1 cellular context compared by ENCODE assay signal in genomic region chr11:14643697-14644395, GRCh38.
TF ChIP-seq lines count a peak whose summit lies in the region.

TSS of gene PDE3B (plus strand) at chr11:14643804. CDS start at chr11:14644076, 272 bp downstream.

TF ChIP-seq in K562, 482 proteins besides CTCF, POLR2A, EP300 and RAD21 (continued from another document and continues in another):
- TF ChIP-seq, protein P1, sequence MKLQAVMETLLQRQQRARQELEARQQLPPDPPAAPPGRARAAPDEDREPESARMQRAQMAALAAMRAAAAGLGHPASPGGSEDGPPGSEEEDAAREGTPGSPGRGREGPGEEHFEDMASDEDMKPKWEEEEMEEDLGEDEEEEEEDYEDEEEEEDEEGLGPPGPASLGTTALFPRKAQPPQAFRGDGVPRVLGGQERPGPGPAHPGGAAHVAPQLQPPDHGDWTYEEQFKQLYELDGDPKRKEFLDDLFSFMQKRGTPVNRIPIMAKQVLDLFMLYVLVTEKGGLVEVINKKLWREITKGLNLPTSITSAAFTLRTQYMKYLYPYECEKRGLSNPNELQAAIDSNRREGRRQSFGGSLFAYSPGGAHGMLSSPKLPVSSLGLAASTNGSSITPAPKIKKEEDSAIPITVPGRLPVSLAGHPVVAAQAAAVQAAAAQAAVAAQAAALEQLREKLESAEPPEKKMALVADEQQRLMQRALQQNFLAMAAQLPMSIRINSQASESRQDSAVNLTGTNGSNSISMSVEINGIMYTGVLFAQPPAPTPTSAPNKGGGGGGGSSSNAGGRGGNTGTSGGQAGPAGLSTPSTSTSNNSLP (IDR thresholded peaks at IDR 0.05; ENCODE audit: borderline replicate concordance, low read depth, low read length): no peak
- TF ChIP-seq GTF2A2 (tag; IDR thresholded peaks at IDR 0.05): no peak
- no peak for TF ChIP-seq PHB (CRISPR knock-in tag; IDR thresholded peaks at IDR 0.05)
- peak; percentile 48 for TF ChIP-seq PHF20 (IDR thresholded peaks at IDR 0.05; ENCODE audit: partially characterized antibody)
- TF ChIP-seq, protein P2, sequence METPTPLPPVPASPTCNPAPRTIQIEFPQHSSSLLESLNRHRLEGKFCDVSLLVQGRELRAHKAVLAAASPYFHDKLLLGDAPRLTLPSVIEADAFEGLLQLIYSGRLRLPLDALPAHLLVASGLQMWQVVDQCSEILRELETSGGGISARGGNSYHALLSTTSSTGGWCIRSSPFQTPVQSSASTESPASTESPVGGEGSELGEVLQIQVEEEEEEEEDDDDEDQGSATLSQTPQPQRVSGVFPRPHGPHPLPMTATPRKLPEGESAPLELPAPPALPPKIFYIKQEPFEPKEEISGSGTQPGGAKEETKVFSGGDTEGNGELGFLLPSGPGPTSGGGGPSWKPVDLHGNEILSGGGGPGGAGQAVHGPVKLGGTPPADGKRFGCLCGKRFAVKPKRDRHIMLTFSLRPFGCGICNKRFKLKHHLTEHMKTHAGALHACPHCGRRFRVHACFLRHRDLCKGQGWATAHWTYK (CRISPR knock-in tag; IDR thresholded peaks at IDR 0.05): no peak
- TF ChIP-seq, protein P3, sequence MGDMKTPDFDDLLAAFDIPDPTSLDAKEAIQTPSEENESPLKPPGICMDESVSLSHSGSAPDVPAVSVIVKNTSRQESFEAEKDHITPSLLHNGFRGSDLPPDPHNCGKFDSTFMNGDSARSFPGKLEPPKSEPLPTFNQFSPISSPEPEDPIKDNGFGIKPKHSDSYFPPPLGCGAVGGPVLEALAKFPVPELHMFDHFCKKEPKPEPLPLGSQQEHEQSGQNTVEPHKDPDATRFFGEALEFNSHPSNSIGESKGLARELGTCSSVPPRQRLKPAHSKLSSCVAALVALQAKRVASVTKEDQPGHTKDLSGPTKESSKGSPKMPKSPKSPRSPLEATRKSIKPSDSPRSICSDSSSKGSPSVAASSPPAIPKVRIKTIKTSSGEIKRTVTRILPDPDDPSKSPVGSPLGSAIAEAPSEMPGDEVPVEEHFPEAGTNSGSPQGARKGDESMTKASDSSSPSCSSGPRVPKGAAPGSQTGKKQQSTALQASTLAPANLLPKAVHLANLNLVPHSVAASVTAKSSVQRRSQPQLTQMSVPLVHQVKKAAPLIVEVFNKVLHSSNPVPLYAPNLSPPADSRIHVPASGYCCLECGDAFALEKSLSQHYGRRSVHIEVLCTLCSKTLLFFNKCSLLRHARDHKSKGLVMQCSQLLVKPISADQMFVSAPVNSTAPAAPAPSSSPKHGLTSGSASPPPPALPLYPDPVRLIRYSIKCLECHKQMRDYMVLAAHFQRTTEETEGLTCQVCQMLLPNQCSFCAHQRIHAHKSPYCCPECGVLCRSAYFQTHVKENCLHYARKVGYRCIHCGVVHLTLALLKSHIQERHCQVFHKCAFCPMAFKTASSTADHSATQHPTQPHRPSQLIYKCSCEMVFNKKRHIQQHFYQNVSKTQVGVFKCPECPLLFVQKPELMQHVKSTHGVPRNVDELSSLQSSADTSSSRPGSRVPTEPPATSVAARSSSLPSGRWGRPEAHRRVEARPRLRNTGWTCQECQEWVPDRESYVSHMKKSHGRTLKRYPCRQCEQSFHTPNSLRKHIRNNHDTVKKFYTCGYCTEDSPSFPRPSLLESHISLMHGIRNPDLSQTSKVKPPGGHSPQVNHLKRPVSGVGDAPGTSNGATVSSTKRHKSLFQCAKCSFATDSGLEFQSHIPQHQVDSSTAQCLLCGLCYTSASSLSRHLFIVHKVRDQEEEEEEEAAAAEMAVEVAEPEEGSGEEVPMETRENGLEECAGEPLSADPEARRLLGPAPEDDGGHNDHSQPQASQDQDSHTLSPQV (IDR thresholded peaks at IDR 0.05): no peak
- no peak for TF ChIP-seq CAMTA2 (CRISPR knock-in tag; conservative IDR thresholded peaks at IDR 0.05)
- no peak for TF ChIP-seq NR2C2 (CRISPR knock-in tag; IDR thresholded peaks at IDR 0.05)
- TF ChIP-seq NR2C2 (tag; IDR thresholded peaks at IDR 0.05): no peak
- TF ChIP-seq EZH2 (IDR thresholded peaks at IDR 0.05; ENCODE audit: borderline replicate concordance, low read depth, low read length): no peak
- TF ChIP-seq ZNF696 (CRISPR knock-in tag; conservative IDR thresholded peaks at IDR 0.05): no peak
- peak; percentile 90; the same call in 1 of the 2 replicates for TF ChIP-seq HMGXB4 (CRISPR knock-in tag; IDR thresholded peaks at IDR 0.05)
- no peak for TF ChIP-seq CUX1 (CRISPR knock-in tag; IDR thresholded peaks at IDR 0.05)
- TF ChIP-seq STAT5A (IDR thresholded peaks at IDR 0.05; ENCODE audit: borderline replicate concordance, low read length): no peak
- TF ChIP-seq FOS (IDR thresholded peaks at IDR 0.05; ENCODE audit: extremely low read depth, insufficient read length): no peak
- TF ChIP-seq, protein P4, sequence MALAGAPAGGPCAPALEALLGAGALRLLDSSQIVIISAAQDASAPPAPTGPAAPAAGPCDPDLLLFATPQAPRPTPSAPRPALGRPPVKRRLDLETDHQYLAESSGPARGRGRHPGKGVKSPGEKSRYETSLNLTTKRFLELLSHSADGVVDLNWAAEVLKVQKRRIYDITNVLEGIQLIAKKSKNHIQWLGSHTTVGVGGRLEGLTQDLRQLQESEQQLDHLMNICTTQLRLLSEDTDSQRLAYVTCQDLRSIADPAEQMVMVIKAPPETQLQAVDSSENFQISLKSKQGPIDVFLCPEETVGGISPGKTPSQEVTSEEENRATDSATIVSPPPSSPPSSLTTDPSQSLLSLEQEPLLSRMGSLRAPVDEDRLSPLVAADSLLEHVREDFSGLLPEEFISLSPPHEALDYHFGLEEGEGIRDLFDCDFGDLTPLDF (CRISPR knock-in tag; IDR thresholded peaks at IDR 0.05): peak; percentile 85
- TF ChIP-seq SMAD1 (IDR thresholded peaks at IDR 0.05; ENCODE audit: low read depth, low read length, partially characterized antibody): peak; percentile 40
- TF ChIP-seq NKRF (IDR thresholded peaks at IDR 0.05; ENCODE audit: borderline replicate concordance): no peak
- peak; percentile 77 for TF ChIP-seq POLR2B (IDR thresholded peaks at IDR 0.05; ENCODE audit: low read depth, partially characterized antibody)
- peak in 1 of 3 experiments; percentile 6 for TF ChIP-seq YY1 (IDR thresholded peaks at IDR 0.05; ENCODE audit: borderline replicate concordance in 1 of 3, control insufficient read depth in 1 of 3, extremely low read depth in 1 of 3, insufficient read depth in 3 of 3, insufficient read length in 1 of 3, insufficient replicate concordance in 2 of 3, low read depth in 1 of 3, low read length in 2 of 3)
- TF ChIP-seq, protein P5, sequence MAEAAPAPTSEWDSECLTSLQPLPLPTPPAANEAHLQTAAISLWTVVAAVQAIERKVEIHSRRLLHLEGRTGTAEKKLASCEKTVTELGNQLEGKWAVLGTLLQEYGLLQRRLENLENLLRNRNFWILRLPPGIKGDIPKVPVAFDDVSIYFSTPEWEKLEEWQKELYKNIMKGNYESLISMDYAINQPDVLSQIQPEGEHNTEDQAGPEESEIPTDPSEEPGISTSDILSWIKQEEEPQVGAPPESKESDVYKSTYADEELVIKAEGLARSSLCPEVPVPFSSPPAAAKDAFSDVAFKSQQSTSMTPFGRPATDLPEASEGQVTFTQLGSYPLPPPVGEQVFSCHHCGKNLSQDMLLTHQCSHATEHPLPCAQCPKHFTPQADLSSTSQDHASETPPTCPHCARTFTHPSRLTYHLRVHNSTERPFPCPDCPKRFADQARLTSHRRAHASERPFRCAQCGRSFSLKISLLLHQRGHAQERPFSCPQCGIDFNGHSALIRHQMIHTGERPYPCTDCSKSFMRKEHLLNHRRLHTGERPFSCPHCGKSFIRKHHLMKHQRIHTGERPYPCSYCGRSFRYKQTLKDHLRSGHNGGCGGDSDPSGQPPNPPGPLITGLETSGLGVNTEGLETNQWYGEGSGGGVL (CRISPR knock-in tag; IDR thresholded peaks at IDR 0.05): no peak
- TF ChIP-seq PML (IDR thresholded peaks at IDR 0.05; ENCODE audit: low read length): peak; percentile 62; the same call in 1 of the 2 replicates
- peak; percentile 47; the same call in 1 of the 2 replicates for TF ChIP-seq ATF7 (IDR thresholded peaks at IDR 0.05)
- TF ChIP-seq TAF1 (IDR thresholded peaks at IDR 0.05; ENCODE audit: control insufficient read depth, extremely low read depth, insufficient read depth, low read length, severe bottlenecking): peak; percentile 85
- peak; percentile 81 for TF ChIP-seq MAX (CRISPR knock-in tag; IDR thresholded peaks at IDR 0.05)
- TF ChIP-seq, protein P6, sequence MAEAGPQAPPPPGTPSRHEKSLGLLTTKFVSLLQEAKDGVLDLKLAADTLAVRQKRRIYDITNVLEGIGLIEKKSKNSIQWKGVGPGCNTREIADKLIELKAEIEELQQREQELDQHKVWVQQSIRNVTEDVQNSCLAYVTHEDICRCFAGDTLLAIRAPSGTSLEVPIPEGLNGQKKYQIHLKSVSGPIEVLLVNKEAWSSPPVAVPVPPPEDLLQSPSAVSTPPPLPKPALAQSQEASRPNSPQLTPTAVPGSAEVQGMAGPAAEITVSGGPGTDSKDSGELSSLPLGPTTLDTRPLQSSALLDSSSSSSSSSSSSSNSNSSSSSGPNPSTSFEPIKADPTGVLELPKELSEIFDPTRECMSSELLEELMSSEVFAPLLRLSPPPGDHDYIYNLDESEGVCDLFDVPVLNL (CRISPR knock-in tag; IDR thresholded peaks at IDR 0.05; ENCODE audit: low read depth): no peak
- no peak for TF ChIP-seq NFYB (IDR thresholded peaks at IDR 0.05; ENCODE audit: extremely low read depth, insufficient read length)
- TF ChIP-seq, protein P7, sequence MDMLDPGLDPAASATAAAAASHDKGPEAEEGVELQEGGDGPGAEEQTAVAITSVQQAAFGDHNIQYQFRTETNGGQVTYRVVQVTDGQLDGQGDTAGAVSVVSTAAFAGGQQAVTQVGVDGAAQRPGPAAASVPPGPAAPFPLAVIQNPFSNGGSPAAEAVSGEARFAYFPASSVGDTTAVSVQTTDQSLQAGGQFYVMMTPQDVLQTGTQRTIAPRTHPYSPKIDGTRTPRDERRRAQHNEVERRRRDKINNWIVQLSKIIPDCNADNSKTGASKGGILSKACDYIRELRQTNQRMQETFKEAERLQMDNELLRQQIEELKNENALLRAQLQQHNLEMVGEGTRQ (CRISPR knock-in tag; IDR thresholded peaks at IDR 0.05): no peak
- TF ChIP-seq, protein P8, sequence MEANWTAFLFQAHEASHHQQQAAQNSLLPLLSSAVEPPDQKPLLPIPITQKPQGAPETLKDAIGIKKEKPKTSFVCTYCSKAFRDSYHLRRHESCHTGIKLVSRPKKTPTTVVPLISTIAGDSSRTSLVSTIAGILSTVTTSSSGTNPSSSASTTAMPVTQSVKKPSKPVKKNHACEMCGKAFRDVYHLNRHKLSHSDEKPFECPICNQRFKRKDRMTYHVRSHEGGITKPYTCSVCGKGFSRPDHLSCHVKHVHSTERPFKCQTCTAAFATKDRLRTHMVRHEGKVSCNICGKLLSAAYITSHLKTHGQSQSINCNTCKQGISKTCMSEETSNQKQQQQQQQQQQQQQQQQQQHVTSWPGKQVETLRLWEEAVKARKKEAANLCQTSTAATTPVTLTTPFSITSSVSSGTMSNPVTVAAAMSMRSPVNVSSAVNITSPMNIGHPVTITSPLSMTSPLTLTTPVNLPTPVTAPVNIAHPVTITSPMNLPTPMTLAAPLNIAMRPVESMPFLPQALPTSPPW (CRISPR knock-in tag; IDR thresholded peaks at IDR 0.05): peak; percentile 91
